In the genomic region with DNA sequence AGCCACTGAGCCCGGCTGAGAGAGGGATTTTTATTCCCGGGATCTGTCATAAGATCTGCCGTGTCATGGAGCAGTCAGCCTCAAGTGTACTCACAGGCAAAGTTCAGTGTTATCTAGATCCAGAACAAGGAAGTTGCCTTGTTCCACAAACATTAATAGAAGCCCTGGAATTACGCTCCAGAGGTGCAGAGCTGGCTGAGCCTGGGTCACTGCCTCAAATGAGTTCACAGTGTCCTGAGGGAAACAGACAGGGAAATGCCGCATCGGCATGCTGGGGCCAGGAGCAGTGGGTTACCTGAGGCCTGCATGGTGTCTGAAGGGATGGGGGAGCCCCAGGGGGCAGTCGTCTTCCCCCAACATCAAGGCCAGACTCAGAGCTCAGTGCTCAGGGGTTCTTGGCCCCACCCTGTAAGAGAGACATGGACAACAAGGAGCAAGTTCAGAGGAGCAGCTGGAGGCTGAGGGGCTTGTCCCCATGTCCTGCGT, we compare ENCODE assay signal across 19 cellular contexts. TPM values are rescaled to one million over a fixed set of nuclear protein-coding genes. Genes with fewer than 3 reads are reported as not detected.
DNase-seq lines count a peak whose midpoint lies in the region; ATAC-seq and TF ChIP-seq lines count a peak whose summit lies in the region.
"Had no signal": no experiment of that assay in that cellular context is flagged by ENCODE, and none has a peak within 500 bp of the region (broad histone marks: within the 10 kb centered on the region; RNA-seq: fewer than 3 reads in every experiment).

No MANE protein-coding gene starts in this region.

- H3K9me2 ChIP-seq in GM23338 (ENCODE audit: insufficient read depth): no peaks in the 10 kb centered on the region

- peak overlapping the region; percentile 5; the same call in 1 of the 2 replicates for H2AFZ ChIP-seq in GM23338

- H3K27me3 Mint-ChIP-seq in GM23338 (ENCODE audit: insufficient read depth, low read depth, poor library complexity) (peaks cover 6% of the 10 kb centered on the region), osteocyte (ENCODE audit: unreplicated experiment) (peaks cover 35% of the 10 kb centered on the region)
- H3K27me3 Mint-ChIP-seq: activated naive CD8-positive, alpha-beta T cell had no signal

- H4K20me1 ChIP-seq in GM23338 (replicated peaks; ENCODE audit: insufficient read depth): no peaks in the 10 kb centered on the region

- H3K4me1 Mint-ChIP-seq in GM23338 (peaks cover 2% of the 10 kb centered on the region; the same call in 1 of the 3 replicates), osteocyte (ENCODE audit: unreplicated experiment) (peaks cover 9% of the 10 kb centered on the region)
- H3K4me1 Mint-ChIP-seq: neural crest cell had no signal

- H3K9me3 ChIP-seq in colonic mucosa: no peaks in the 10 kb centered on the region

- H3K27ac Mint-ChIP-seq in GM23338 (0 out of 2 replicates have a peak overlapping the region, but pooled peaks have one; percentile 13), osteocyte (ENCODE audit: unreplicated experiment) (peak overlapping the region; percentile 1)
- H3K27ac Mint-ChIP-seq: activated CD4-positive, alpha-beta T cell treated with anti-CD3 and anti-CD28 coated beads, Interleukin-2, amount 10 ng/mL, durations not matched to agents 24 days and 14 days; activated naive CD8-positive, alpha-beta T cell had no signal

- TF ChIP-seq CTCF in C4-2B (conservative IDR thresholded peaks at IDR 0.05) (no peak), GM23338 (conservative IDR thresholded peaks at IDR 0.05; ENCODE audit: low read depth in 2 of 2) (no peak), colonic mucosa (IDR thresholded peaks at IDR 0.05) (no peak), osteocyte (IDR thresholded peaks at IDR 0.05) (no peak), GM10266 (IDR thresholded peaks at IDR 0.05; ENCODE audit: control insufficient read depth, insufficient read depth, low read depth, missing control alignments) (no peak)

- no peaks in the 10 kb centered on the region for H3K4me1 ChIP-seq in GM23338 (ENCODE audit: insufficient read depth)
- H3K4me1 ChIP-seq in colonic mucosa: peaks cover 10% of the 10 kb centered on the region

- H3K4me3 Mint-ChIP-seq in GM23338: no peak overlapping the region
- no peak overlapping the region for H3K4me3 Mint-ChIP-seq in osteocyte (ENCODE audit: unreplicated experiment)
- H3K4me3 Mint-ChIP-seq: activated CD4-positive, alpha-beta T cell treated with anti-CD3 and anti-CD28 coated beads, Interleukin-2, amount 10 ng/mL, durations not matched to agents 24 days and 14 days; activated naive CD8-positive, alpha-beta T cell; neural crest cell had no signal

- 0 out of 3 replicates have a peak, but pooled peaks cover 4% of the 10 kb centered on the region for H3K36me3 Mint-ChIP-seq in GM23338 (ENCODE audit: low read depth)
- H3K36me3 Mint-ChIP-seq in osteocyte (ENCODE audit: unreplicated experiment): peaks cover 3% of the 10 kb centered on the region

- H3K9ac ChIP-seq in colonic mucosa (ENCODE audit: low read depth in 2 of 2, low read length in 2 of 2): peak overlapping the region in 1 of 2 donors; percentile 15

- H3K79me2 ChIP-seq in GM23338 (replicated peaks; ENCODE audit: insufficient read depth): no peaks in the 10 kb centered on the region

- H3F3A ChIP-seq in GM23338 (replicated peaks; ENCODE audit: low read depth): no peaks in the 10 kb centered on the region

- intact Hi-C loops in colonic mucosa (cut with DNase I): no loop called here

- H3K27ac ChIP-seq in C4-2B (peak overlapping the region; percentile 71), GM23338 (ENCODE audit: low read depth) (no peak overlapping the region), colonic mucosa (peak overlapping the region; percentile 76)
- H3K27ac ChIP-seq: brain microvascular endothelial cell, esophagus squamous epithelium, SK-N-MC had no signal

- no peak overlapping the region for H3K4me2 ChIP-seq in GM23338

- no peaks in the 10 kb centered on the region for H3K27me3 ChIP-seq in GM23338 (ENCODE audit: insufficient read depth)
- no peaks in the 10 kb centered on the region for H3K27me3 ChIP-seq in colonic mucosa

- peaks cover 8% of the 10 kb centered on the region; the same call in 2 of the 3 replicates for H3K9me3 Mint-ChIP-seq in GM23338
- H3K9me3 Mint-ChIP-seq in osteocyte (ENCODE audit: unreplicated experiment): peaks cover 8% of the 10 kb centered on the region
- H3K9me3 Mint-ChIP-seq: activated CD4-positive, alpha-beta T cell treated with anti-CD3 and anti-CD28 coated beads, Interleukin-2, amount 10 ng/mL, durations not matched to agents 24 days and 14 days had no signal

- H3K36me3 ChIP-seq in GM23338 (ENCODE audit: insufficient read depth): no peaks in the 10 kb centered on the region
- H3K36me3 ChIP-seq in colonic mucosa: no peaks in the 10 kb centered on the region
- H3K36me3 ChIP-seq: brain microvascular endothelial cell, esophagus squamous epithelium had no signal

- ATAC-seq in GM23338 (no peak), HG02623 (IDR thresholded peaks at IDR 0.05; ENCODE audit: unreplicated experiment) (no peak), GM19023 (IDR thresholded peaks at IDR 0.05; ENCODE audit: unreplicated experiment) (no peak)

- H3K4me3 ChIP-seq in GM23338: no peak overlapping the region
- H3K4me3 ChIP-seq in colonic mucosa: no peak overlapping the region
- H3K4me3 ChIP-seq: esophagus squamous epithelium, SK-N-MC had no signal

- DNase-seq in GM23338 (ENCODE audit: low spot score) (no peak), colonic mucosa (peak; percentile 64), osteocyte (ENCODE audit: extremely low spot score, unreplicated experiment) (peak; percentile 77), GM10266 (ENCODE audit: extremely low spot score) (no peak), KG1 (lab: John Stamatoyannopoulos, UW) (no peak)
- DNase-seq: activated CD4-positive, alpha-beta T cell treated with anti-CD3 and anti-CD28 coated beads, Interleukin-2, amount 10 ng/mL, durations not matched to agents 24 days and 14 days; activated T-cell treated with anti-CD3 and anti-CD28 coated beads, Interleukin-2, amount 50 U/mL, for 1 hour; brain microvascular endothelial cell; esophagus squamous epithelium; mesenchymal stem cell; NCI-H2029 treated with DMSO at 0.1 percent for 48 hours; NCI-H524 treated with DMSO at 0.1 percent for 48 hours; substantia nigra had no signal

TF ChIP-seq in GM23338, 12 proteins besides CTCF, POLR2A, EP300 and RAD21 (continues in another document):
- TF ChIP-seq STAT1 (IDR thresholded peaks at IDR 0.05; ENCODE audit: unreplicated experiment): no peak
- TF ChIP-seq, protein P1, sequence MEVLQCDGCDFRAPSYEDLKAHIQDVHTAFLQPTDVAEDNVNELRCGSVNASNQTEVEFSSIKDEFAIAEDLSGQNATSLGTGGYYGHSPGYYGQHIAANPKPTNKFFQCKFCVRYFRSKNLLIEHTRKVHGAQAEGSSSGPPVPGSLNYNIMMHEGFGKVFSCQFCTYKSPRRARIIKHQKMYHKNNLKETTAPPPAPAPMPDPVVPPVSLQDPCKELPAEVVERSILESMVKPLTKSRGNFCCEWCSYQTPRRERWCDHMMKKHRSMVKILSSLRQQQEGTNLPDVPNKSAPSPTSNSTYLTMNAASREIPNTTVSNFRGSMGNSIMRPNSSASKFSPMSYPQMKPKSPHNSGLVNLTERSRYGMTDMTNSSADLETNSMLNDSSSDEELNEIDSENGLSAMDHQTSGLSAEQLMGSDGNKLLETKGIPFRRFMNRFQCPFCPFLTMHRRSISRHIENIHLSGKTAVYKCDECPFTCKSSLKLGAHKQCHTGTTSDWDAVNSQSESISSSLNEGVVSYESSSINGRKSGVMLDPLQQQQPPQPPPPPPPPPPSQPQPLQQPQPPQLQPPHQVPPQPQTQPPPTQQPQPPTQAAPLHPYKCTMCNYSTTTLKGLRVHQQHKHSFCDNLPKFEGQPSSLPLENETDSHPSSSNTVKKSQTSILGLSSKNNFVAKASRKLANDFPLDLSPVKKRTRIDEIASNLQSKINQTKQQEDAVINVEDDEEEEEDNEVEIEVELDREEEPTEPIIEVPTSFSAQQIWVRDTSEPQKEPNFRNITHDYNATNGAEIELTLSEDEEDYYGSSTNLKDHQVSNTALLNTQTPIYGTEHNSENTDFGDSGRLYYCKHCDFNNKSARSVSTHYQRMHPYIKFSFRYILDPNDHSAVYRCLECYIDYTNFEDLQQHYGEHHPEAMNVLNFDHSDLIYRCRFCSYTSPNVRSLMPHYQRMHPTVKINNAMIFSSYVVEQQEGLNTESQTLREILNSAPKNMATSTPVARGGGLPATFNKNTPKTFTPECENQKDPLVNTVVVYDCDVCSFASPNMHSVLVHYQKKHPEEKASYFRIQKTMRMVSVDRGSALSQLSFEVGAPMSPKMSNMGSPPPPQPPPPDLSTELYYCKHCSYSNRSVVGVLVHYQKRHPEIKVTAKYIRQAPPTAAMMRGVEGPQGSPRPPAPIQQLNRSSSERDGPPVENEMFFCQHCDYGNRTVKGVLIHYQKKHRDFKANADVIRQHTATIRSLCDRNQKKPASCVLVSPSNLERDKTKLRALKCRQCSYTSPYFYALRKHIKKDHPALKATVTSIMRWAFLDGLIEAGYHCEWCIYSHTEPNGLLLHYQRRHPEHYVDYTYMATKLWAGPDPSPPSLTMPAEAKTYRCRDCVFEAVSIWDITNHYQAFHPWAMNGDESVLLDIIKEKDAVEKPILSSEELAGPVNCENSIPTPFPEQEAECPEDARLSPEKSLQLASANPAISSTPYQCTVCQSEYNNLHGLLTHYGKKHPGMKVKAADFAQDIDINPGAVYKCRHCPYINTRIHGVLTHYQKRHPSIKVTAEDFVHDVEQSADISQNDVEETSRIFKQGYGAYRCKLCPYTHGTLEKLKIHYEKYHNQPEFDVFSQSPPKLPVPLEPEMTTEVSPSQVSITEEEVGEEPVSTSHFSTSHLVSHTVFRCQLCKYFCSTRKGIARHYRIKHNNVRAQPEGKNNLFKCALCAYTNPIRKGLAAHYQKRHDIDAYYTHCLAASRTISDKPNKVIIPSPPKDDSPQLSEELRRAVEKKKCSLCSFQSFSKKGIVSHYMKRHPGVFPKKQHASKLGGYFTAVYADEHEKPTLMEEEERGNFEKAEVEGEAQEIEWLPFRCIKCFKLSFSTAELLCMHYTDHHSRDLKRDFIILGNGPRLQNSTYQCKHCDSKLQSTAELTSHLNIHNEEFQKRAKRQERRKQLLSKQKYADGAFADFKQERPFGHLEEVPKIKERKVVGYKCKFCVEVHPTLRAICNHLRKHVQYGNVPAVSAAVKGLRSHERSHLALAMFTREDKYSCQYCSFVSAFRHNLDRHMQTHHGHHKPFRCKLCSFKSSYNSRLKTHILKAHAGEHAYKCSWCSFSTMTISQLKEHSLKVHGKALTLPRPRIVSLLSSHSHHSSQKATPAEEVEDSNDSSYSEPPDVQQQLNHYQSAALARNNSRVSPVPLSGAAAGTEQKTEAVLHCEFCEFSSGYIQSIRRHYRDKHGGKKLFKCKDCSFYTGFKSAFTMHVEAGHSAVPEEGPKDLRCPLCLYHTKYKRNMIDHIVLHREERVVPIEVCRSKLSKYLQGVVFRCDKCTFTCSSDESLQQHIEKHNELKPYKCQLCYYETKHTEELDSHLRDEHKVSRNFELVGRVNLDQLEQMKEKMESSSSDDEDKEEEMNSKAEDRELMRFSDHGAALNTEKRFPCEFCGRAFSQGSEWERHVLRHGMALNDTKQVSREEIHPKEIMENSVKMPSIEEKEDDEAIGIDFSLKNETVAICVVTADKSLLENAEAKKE (CRISPR knock-in tag; IDR thresholded peaks at IDR 0.05): no peak

RNA-seq across cellular contexts. Expression of a gene that starts 42.7 kb away (rescaled TPM):
- total RNA-seq in GM23338 (2014; rRNA removed; shearing (Covaris generic)): 70.3 and 85.5 TPM in 2 replicates
- polyA plus RNA-seq in GM23338 (2016; fragmentation: Nextera tagmentation; extraction: Ambion mirVana): 23.3 and 24.2 TPM in 2 replicates
- 100 to 1,000 TPM in 1 of 2 donors, 10 to 100 TPM in 1; 45.8 to 107 TPM for total RNA-seq in colonic mucosa
- total RNA-seq in osteocyte: 41.7 and 44.8 TPM in 2 replicates

Comparison
In these comparisons a context has a peak if more than half of its experiments do, and no peak if none do; other contexts are left out.
1. DNase-seq: peak in colonic mucosa (single experiment) and osteocyte (single experiment); none in GM23338 (single experiment), GM10266 (single experiment) and KG1 (single experiment).